ENCODE assay signal across 8 cellular contexts in genomic region chr3:128486692-128487537, GRCh38. TPM values are rescaled to one million over a fixed set of nuclear protein-coding genes. Genes with fewer than 3 reads are reported as not detected.
DNase-seq lines count a peak whose midpoint lies in the region; ATAC-seq, FAIRE-seq and TF ChIP-seq lines count a peak whose summit lies in the region.

No MANE protein-coding gene starts in this region.

- CTCF ChIA-PET in WTC11 (lab: Charles Lee), result interaction anchor here (0.6 to 3.0 kb wide), 4 partner anchors 10 to 53 kb away, joined by 3 to 12 read pairs (median 4); no protein-coding TSS in a partner anchor

- no peak for FAIRE-seq in pancreas (lab: Jason Lieb, UNC)

- 1 to 2% methylated on average over 73 to 75 of the region's 75 CpGs for WGBS in pancreas, 2 donors

- DNase-seq in activated naive CD4-positive, alpha-beta T cell treated with Interleukin-2 at 50 U/mL for 16 hours, result peak; percentile 26
- DNase-seq in activated naive CD4-positive, alpha-beta T cell treated with anti-CD3 and anti-CD28 coated beads, Interleukin-2, amount 50 U/mL, for 16 hours, result no peak
- no peak for DNase-seq in WTC11 (ENCODE audit: low spot score)
- peak; percentile 39 for DNase-seq in fibroblast of the aortic adventitia (ENCODE audit: low read depth)
- peak in 5 of 6 donors; percentile 28 to 82 (median 53) for DNase-seq in pancreas
- no peak for DNase-seq in HPDE6-E6E7 (ENCODE audit: extremely low spot score)
- DNase-seq in cerebellar nuclear complex (lab: John Stamatoyannopoulos, UW), result no peak

- H3K36me3 Mint-ChIP-seq in WTC11, result no peaks in the 10 kb centered on the region; the same call in 1 of the 2 replicates

- H3K9me3 ChIP-seq in pancreas, result no peaks in the 10 kb centered on the region

- POLR2A ChIA-PET in WTC11 (lab: Charles Lee), result interaction anchor here (0.6 to 1.1 kb wide), 2 partner anchors 54 to 59 kb away, joined by 3 read pairs; no protein-coding TSS in a partner anchor

- no peaks in the 10 kb centered on the region for H3K36me3 ChIP-seq in pancreas

- H3K4me3 Mint-ChIP-seq in WTC11, result peak overlapping the region; percentile 66

- TF ChIP-seq CTCF in WTC11 (IDR thresholded peaks at IDR 0.05), result no peak
- no peak for TF ChIP-seq CTCF in fibroblast of the aortic adventitia (IDR thresholded peaks at IDR 0.05; ENCODE audit: insufficient read depth, low read length)
- no peak for TF ChIP-seq CTCF in pancreas (IDR thresholded peaks at IDR 0.05)

- peaks cover 0 to 3% (median 0%) of the 10 kb centered on the region in 3 donors for H3K4me1 ChIP-seq in pancreas

- no peaks in the 10 kb centered on the region for H3K27me3 ChIP-seq in pancreas

- H3K27me3 Mint-ChIP-seq in WTC11 (ENCODE audit: low read depth), result peaks cover 100% of the 10 kb centered on the region

- H3K4me3 ChIP-seq in fibroblast of the aortic adventitia (ENCODE audit: low read depth, low read length), result peak overlapping the region; percentile 92
- H3K4me3 ChIP-seq in pancreas, result peak overlapping the region; percentile 40 to 73 (median 57)

- ATAC-seq in WTC11 (no peak), pancreas (peak in 2 of 4 donors; percentile 7 to 15), HG02623 (IDR thresholded peaks at IDR 0.05; ENCODE audit: unreplicated experiment) (no peak)

- no peak overlapping the region for H3K27ac Mint-ChIP-seq in WTC11

- H3K27ac ChIP-seq in pancreas, result no peak overlapping the region

- H3K4me1 Mint-ChIP-seq in WTC11, result peaks cover 64% of the 10 kb centered on the region

- intact Hi-C loops in pancreas (cut with DNase I), result no loop called here

- no peaks in the 10 kb centered on the region for H3K9me3 Mint-ChIP-seq in WTC11

TF ChIP-seq in WTC11, 78 proteins besides CTCF, POLR2A, EP300 and RAD21:
- TF ChIP-seq E2F4 (CRISPR knock-in tag; IDR thresholded peaks at IDR 0.05; ENCODE audit: borderline replicate concordance, low read depth), result no peak
- no peak for TF ChIP-seq NFE2L1 (CRISPR knock-in tag; IDR thresholded peaks at IDR 0.05)
- TF ChIP-seq SOX15 (CRISPR knock-in tag; IDR thresholded peaks at IDR 0.05), result no peak
- no peak for TF ChIP-seq ZNF232 (CRISPR knock-in tag; IDR thresholded peaks at IDR 0.05)
- TF ChIP-seq MLX (CRISPR knock-in tag; IDR thresholded peaks at IDR 0.05), result no peak
- TF ChIP-seq NR1H2 (CRISPR knock-in tag; IDR thresholded peaks at IDR 0.05), result no peak

RNA-seq across cellular contexts. Expression of gene GATA2, which starts 6.1 kb away (rescaled TPM):
- total RNA-seq in WTC11 (2021), result 1.3 to 1.6 TPM (median 1.5 TPM) in 3 replicates
- total RNA-seq in fibroblast of the aortic adventitia (ENCODE audit: low replicate concordance), result 5.5 and 9.3 TPM in 2 replicates
- 10 to 100 TPM in 5 of 6 donors, 1 to 10 TPM in 1; 6.2 to 17.1 (median 11.1) TPM for total RNA-seq in pancreas
- 10 to 100 TPM in 1 of 2 donors, 1 to 10 TPM in 1; 7.3 to 15.8 TPM for polyA plus RNA-seq in pancreas

RNA-seq across cellular contexts. Expression of gene DNAJB8, which starts 20.2 kb away (rescaled TPM):
- total RNA-seq in WTC11 (2021), result not detected in 3 replicates
- total RNA-seq in fibroblast of the aortic adventitia (ENCODE audit: low replicate concordance), result 0.25 TPM in 1 of 2 replicates, not detected in the other
- not detected for total RNA-seq in pancreas
- not detected for polyA plus RNA-seq in pancreas

Comparison
In these comparisons a context has a peak if more than half of its experiments do, and no peak if none do; other contexts are left out.
1. DNase-seq: peak in activated naive CD4-positive, alpha-beta T cell treated with Interleukin-2 at 50 U/mL for 16 hours (single experiment), fibroblast of the aortic adventitia (single experiment) and pancreas (5 of 6); none in activated naive CD4-positive, alpha-beta T cell treated with anti-CD3 and anti-CD28 coated beads, Interleukin-2, amount 50 U/mL, for 16 hours (single experiment), WTC11 (single experiment), HPDE6-E6E7 (single experiment) and cerebellar nuclear complex (0 of 2).